Comparison of ENCODE assay signal across 8 cellular contexts in genomic region chr11:94767701-94768601, GRCh38. TPM values are rescaled to one million over a fixed set of nuclear protein-coding genes. Genes with fewer than 3 reads are reported as not detected.
A peak's percentile ranks its signal among the peaks of the same experiment; 100 is the strongest.
DNase-seq lines count a peak whose midpoint lies in the region; ATAC-seq, FAIRE-seq and TF ChIP-seq lines count a peak whose summit lies in the region.

A gene with protein sequence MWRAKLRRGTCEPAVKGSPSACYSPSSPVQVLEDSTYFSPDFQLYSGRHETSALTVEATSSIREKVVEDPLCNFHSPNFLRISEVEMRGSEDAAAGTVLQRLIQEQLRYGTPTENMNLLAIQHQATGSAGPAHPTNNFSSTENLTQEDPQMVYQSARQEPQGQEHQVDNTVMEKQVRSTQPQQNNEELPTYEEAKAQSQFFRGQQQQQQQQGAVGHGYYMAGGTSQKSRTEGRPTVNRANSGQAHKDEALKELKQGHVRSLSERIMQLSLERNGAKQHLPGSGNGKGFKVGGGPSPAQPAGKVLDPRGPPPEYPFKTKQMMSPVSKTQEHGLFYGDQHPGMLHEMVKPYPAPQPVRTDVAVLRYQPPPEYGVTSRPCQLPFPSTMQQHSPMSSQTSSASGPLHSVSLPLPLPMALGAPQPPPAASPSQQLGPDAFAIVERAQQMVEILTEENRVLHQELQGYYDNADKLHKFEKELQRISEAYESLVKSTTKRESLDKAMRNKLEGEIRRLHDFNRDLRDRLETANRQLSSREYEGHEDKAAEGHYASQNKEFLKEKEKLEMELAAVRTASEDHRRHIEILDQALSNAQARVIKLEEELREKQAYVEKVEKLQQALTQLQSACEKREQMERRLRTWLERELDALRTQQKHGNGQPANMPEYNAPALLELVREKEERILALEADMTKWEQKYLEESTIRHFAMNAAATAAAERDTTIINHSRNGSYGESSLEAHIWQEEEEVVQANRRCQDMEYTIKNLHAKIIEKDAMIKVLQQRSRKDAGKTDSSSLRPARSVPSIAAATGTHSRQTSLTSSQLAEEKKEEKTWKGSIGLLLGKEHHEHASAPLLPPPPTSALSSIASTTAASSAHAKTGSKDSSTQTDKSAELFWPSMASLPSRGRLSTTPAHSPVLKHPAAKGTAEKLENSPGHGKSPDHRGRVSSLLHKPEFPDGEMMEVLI (plus strand): TSS chr11:94768356. CDS start chr11:94768512, 156 bp downstream.

- dilution Hi-C loops in IMR-90 (cut with HindIII; ENCODE audit: low sequenced_read_pairs, unreplicated experiment) = no loop called here

- peak within 1 kb of the TSS; percentile 97 for H3K14ac ChIP-seq in IMR-90 (replicated peaks; ENCODE audit: low read depth, low read length)

- H3K9me1 ChIP-seq in IMR-90 (ENCODE audit: insufficient read depth, low read length) = peaks cover 3% of the 10 kb centered on the region; the same call in 1 of the 2 replicates

- intact Hi-C loops in IMR-90 (cut with micrococcal nuclease) = loop anchor here (1.0 to 5.0 kb wide), 3 partner anchors 79 to 199 kb away; no protein-coding TSS in a partner anchor

- H2BK5ac ChIP-seq in IMR-90 (ENCODE audit: low read depth, low read length, poor library complexity, severe bottlenecking) = peak within 1 kb of the TSS; percentile 74

- peak within 1 kb of the TSS; percentile 84 for H2BK120ac ChIP-seq in IMR-90 (ENCODE audit: low read depth, low read length)

- DNase-seq in D721Med (ENCODE audit: insufficient read length, low spot score) (peak; percentile 45), IMR-90 (peak; percentile 76), RCC 7860 (ENCODE audit: low spot score) (peak; percentile 72), T47D (ENCODE audit: low read depth in 1 of 2, low spot score in 1 of 2) (peak; percentile 39 to 70), iPS DF 6.9 (ENCODE audit: low read depth, low spot score) (peak; percentile 45), renal cortical epithelial cell (ENCODE audit: low read depth) (peak; percentile 58), GF-D8 (lab: John Stamatoyannopoulos, UW) (no peak)

- H3K9ac ChIP-seq in IMR-90 (ENCODE audit: low read depth, low read length) = peak within 1 kb of the TSS; percentile 99

- peak; percentile 57 for ATAC-seq in GM21360 (IDR thresholded peaks at IDR 0.05; ENCODE audit: unreplicated experiment)
- ATAC-seq in IMR-90 (ENCODE audit: low read depth) = peak; percentile 90

- 0% methylated on average over 23 of the region's 57 CpGs; no CpG with 5 or more reads in 1 of the 2 experiments for WGBS in IMR-90 (ENCODE audit: extremely low coverage in 2 of 2, insufficient read length in 1 of 2), 2 experiments
- WGBS in iPS DF 6.9 (ENCODE audit: insufficient coverage, insufficient read length) = no CpG with 5 or more reads among the region's 57 CpGs

- H3K4me1 ChIP-seq in IMR-90 (ENCODE audit: control insufficient read depth, insufficient read depth, low read length) (peaks cover 13% of the 10 kb centered on the region), iPS DF 6.9 (ENCODE audit: control insufficient read depth, insufficient read depth, low read length) (no peaks in the 10 kb centered on the region; the same call in 1 of the 2 replicates)

- H4K5ac ChIP-seq in IMR-90 (ENCODE audit: low read depth, low read length) = peak within 1 kb of the TSS; percentile 88

- peak within 1 kb of the TSS; percentile 97 for H3K27ac ChIP-seq in IMR-90 (ENCODE audit: insufficient read depth, low read length)
- no peak within 1 kb of the TSS for H3K27ac ChIP-seq in iPS DF 6.9 (ENCODE audit: low read length)

- POLR2A ChIA-PET in IMR-90 (lab: Charles Lee; ENCODE audit: unreplicated experiment) = interaction anchor here (0.9 kb wide), 1 partner anchor 10 kb away, joined by 3 read pairs; no protein-coding TSS in a partner anchor

- TF ChIP-seq RAD21 in IMR-90 (IDR thresholded peaks at IDR 0.05; ENCODE audit: low read length) = peak; percentile 26; the same call in 1 of the 2 replicates

- H3K23ac ChIP-seq in IMR-90 (ENCODE audit: low read depth, low read length) = peak within 1 kb of the TSS; percentile 97

- peak within 1 kb of the TSS; percentile 95 for H3K4ac ChIP-seq in IMR-90 (ENCODE audit: low read depth, low read length)

- H3K27me3 ChIP-seq in IMR-90 (ENCODE audit: control insufficient read depth, insufficient read depth, low read length) (no peaks in the 10 kb centered on the region), iPS DF 6.9 (ENCODE audit: control insufficient read depth, insufficient read depth, low read length) (peaks cover 33% of the 10 kb centered on the region)

- H3K56ac ChIP-seq in IMR-90 (ENCODE audit: extremely low read depth, insufficient read depth, low read length) = peak within 1 kb of the TSS; percentile 79

- H3K36me3 ChIP-seq in IMR-90 (ENCODE audit: control insufficient read depth, insufficient read depth, low read length) (no peaks in the 10 kb centered on the region), iPS DF 6.9 (ENCODE audit: control insufficient read depth, insufficient read depth, low read length) (no peaks in the 10 kb centered on the region)

- peak within 1 kb of the TSS; percentile 89 to 96 for H4K8ac ChIP-seq in IMR-90 (ENCODE audit: low read depth in 2 of 2, low read length in 2 of 2)

- H3K9me3 ChIP-seq in IMR-90 (ENCODE audit: control insufficient read depth, insufficient read depth, low read length) = no peaks in the 10 kb centered on the region
- H3K9me3 ChIP-seq in iPS DF 6.9 (ENCODE audit: control insufficient read depth, insufficient read depth, low read length) = no peaks in the 10 kb centered on the region

- peak within 1 kb of the TSS; percentile 94 for H3K18ac ChIP-seq in IMR-90 (ENCODE audit: low read depth, low read length)

- peak within 1 kb of the TSS; percentile 94 for H4K91ac ChIP-seq in IMR-90 (ENCODE audit: insufficient read depth, low read depth, low read length)

- TF ChIP-seq CTCF in D721Med (IDR thresholded peaks at IDR 0.05; ENCODE audit: insufficient read depth, missing control alignments) (peak; percentile 26), IMR-90 (conservative IDR thresholded peaks at IDR 0.05; ENCODE audit: low read depth, low read length) (no peak; the same call in 1 of the 2 replicates)

- H2AK5ac ChIP-seq in IMR-90 (ENCODE audit: low read depth, low read length) = peak within 1 kb of the TSS; percentile 68

- H3K4me3 ChIP-seq in IMR-90 (ENCODE audit: insufficient read depth, low read depth, low read length) (peak within 1 kb of the TSS; percentile 98), iPS DF 6.9 (ENCODE audit: low read length) (peak within 1 kb of the TSS; percentile 85)

- peak within 1 kb of the TSS; percentile 97 for H2AFZ ChIP-seq in IMR-90 (replicated peaks; ENCODE audit: low read length, poor library complexity)

- in situ Hi-C loops in IMR-90 (cut with MboI; ENCODE audit: low sequenced_read_pairs) (loop anchor here (25.0 kb wide), 1 partner anchor 631 kb away; the partner anchor contains the start of gene PANX1), T47D (cut with HindIII; ENCODE audit: low pct_unique_long_range_greater_than_20kb, low sequenced_read_pairs) (no loop called here)

- peak within 1 kb of the TSS; percentile 76 for H2BK20ac ChIP-seq in IMR-90 (ENCODE audit: low read depth, low read length)

- FAIRE-seq in D721Med (lab: Jason Lieb, UNC) (no peak), RCC 7860 (lab: Jason Lieb, UNC) (no peak)

- CTCF ChIA-PET in IMR-90 (lab: Yijun Ruan, JAX) = interaction anchor here (0.9 to 1.1 kb wide), 2 partner anchors 14 to 144 kb away, joined by 3 read pairs; no protein-coding TSS in a partner anchor

- BruUV-seq in IMR-90 (replicated peaks; lab: Mats Ljungman, UMichigan) = no TSS peak

- H3K79me1 ChIP-seq in IMR-90 (ENCODE audit: low read depth in 1 of 2, low read length in 2 of 2) = peaks cover 2 to 31% of the 10 kb centered on the region in 2 experiments; a peak in 3 of 4 replicates

- peak within 1 kb of the TSS; percentile 94 for H2AK9ac ChIP-seq in IMR-90 (replicated peaks; ENCODE audit: low read depth, low read length, poor library complexity)

- peak within 1 kb of the TSS; percentile 82; the same call in 2 of the 3 replicates for H2BK15ac ChIP-seq in IMR-90 (ENCODE audit: low read depth, low read length)

- H4K20me1 ChIP-seq in IMR-90 (ENCODE audit: insufficient read depth, low read length) = peaks cover 26% of the 10 kb centered on the region; the same call in 1 of the 2 replicates

- TF ChIP-seq POLR2A in IMR-90 (IDR thresholded peaks at IDR 0.05; ENCODE audit: low read depth, low read length) = no peak

- peak within 1 kb of the TSS; percentile 86 for H3K4me2 ChIP-seq in IMR-90 (ENCODE audit: low read depth, low read length)

TF ChIP-seq in IMR-90, 13 proteins besides CTCF, POLR2A, EP300 and RAD21:
- TF ChIP-seq MAZ (IDR thresholded peaks at IDR 0.05; ENCODE audit: borderline replicate concordance, low read depth, low read length) (peak; percentile 91), CEBPB (IDR thresholded peaks at IDR 0.05; ENCODE audit: low read depth, low read length) (no peak)

RNA-seq across cellular contexts. Expression of the gene that starts here (rescaled TPM):
- total RNA-seq in IMR-90 (2012; rRNA removed) = 49.5 and 58.6 TPM in 2 replicates
- 18.4 and 18.6 TPM in 2 replicates for polyA plus RNA-seq in IMR-90 (2012; rRNA removed)
- 7.3 and 11.0 TPM in 2 replicates for polyA plus RNA-seq in IMR-90 (2012; cell fraction: cytosol; rRNA removed)
- 12.2 and 20.9 TPM in 2 replicates for polyA plus RNA-seq in IMR-90 (2012; cell fraction: nucleus; rRNA removed; ENCODE audit: low replicate concordance)
- 32.6 and 51.2 TPM in 2 replicates for total RNA-seq in renal cortical epithelial cell
